ENCODE assay signal across 8 cellular contexts in the genomic region with DNA sequence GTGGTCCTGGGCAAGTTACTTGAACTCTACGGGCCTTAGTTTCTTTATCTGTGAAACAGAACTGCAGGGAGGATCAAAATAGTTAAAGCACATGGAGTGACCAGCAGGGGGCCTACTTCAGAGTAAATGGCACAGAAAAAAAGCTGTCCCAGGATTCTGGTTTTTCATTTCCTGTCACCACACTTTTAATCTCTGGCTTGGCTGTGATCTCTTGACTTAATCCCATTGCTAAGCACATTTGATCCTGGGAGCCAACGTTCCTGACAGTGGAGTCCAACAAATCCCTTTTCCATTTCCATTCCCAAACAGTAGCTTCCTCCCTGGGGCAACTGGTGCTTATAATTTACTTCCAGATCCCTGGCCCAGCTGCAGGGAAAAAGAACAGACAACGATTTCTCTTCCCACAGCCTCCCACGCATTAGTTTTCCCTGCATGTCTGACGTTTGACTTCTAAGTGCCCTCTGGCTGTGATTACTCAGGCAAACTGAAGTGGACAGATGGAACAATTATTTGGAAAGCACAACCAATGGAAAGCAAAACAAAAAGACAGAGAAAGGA.
A peak's percentile ranks its signal among the peaks of the same experiment; 100 is the strongest.
DNase-seq lines count a peak whose midpoint lies in the region; ATAC-seq, FAIRE-seq and TF ChIP-seq lines count a peak whose summit lies in the region.

No MANE protein-coding gene starts in this region.

- no peaks in the 10 kb centered on the region for H3K9me3 ChIP-seq in PC-3 (ENCODE audit: low read length)

- no peak overlapping the region for H3K27ac ChIP-seq in PC-3 (ENCODE audit: low read length)

- intact Hi-C loops in activated naive CD4-positive, alpha-beta T cell treated with anti-CD3 and anti-CD28 coated beads for 36 hours (cut with micrococcal nuclease): loop anchor here (1.0 kb wide), 1 partner anchor 90 kb away; no protein-coding TSS in a partner anchor
- intact Hi-C loops in PC-3 (cut with micrococcal nuclease): loop anchor here (1.0 kb wide), 2 partner anchors 91 to 271 kb away; no protein-coding TSS in a partner anchor

- peak; percentile 19 for DNase-seq in activated naive CD4-positive, alpha-beta T cell treated with anti-CD3 and anti-CD28 coated beads for 36 hours
- DNase-seq in activated naive CD4-positive, alpha-beta T cell treated with Interleukin-2 at 50 U/mL for 16 hours: no peak
- peak; percentile 10 for DNase-seq in HTR-8/SVneo (ENCODE audit: insufficient read length, low spot score)
- peak; percentile 42 for DNase-seq in PC-3
- peak; percentile 39 for DNase-seq in epithelial cell of esophagus (ENCODE audit: low read depth)
- DNase-seq in myocyte (ENCODE audit: low read depth): peak; percentile 80

- no peak overlapping the region for H3K4me3 Mint-ChIP-seq in activated naive CD4-positive, alpha-beta T cell treated with anti-CD3 and anti-CD28 coated beads for 36 hours

- no peaks in the 10 kb centered on the region for H3K27me3 Mint-ChIP-seq in activated naive CD4-positive, alpha-beta T cell treated with anti-CD3 and anti-CD28 coated beads for 36 hours (ENCODE audit: low read depth)

- CTCF ChIA-PET in activated naive CD4-positive, alpha-beta T cell treated with anti-CD3 and anti-CD28 coated beads for 36 hours (lab: Charles Lee): interaction anchor here (4.6 kb wide), 1 partner anchor 90 kb away, joined by 18 read pairs; no protein-coding TSS in a partner anchor
- CTCF ChIA-PET in PC-3 (lab: Charles Lee): interaction anchor here (0.5 to 1.7 kb wide), 3 partner anchors 90 to 271 kb away, joined by 3 to 7 read pairs (median 5); no protein-coding TSS in a partner anchor

- POLR2A ChIA-PET in PC-3 (lab: Charles Lee; ENCODE audit: unreplicated experiment): no interaction called here

- H3K4me2 ChIP-seq in PC-3 (ENCODE audit: low read length): no peak overlapping the region

- H3K36me3 ChIP-seq in PC-3 (ENCODE audit: low read depth, low read length): no peaks in the 10 kb centered on the region

- H3K9me3 Mint-ChIP-seq in activated naive CD4-positive, alpha-beta T cell treated with anti-CD3 and anti-CD28 coated beads for 36 hours: no peaks in the 10 kb centered on the region

- no peaks in the 10 kb centered on the region for H3K9me2 ChIP-seq in PC-3 (replicated peaks; ENCODE audit: low read length)

- no peak for TF ChIP-seq POLR2A in GM18505 (IDR thresholded peaks at IDR 0.05; ENCODE audit: borderline replicate concordance, extremely low read depth, insufficient read depth, insufficient read length)

- TF ChIP-seq CTCF in PC-3 (conservative IDR thresholded peaks at IDR 0.05; ENCODE audit: low read depth, low read length) (peak; percentile 62), epithelial cell of esophagus (IDR thresholded peaks at IDR 0.05; ENCODE audit: insufficient read depth, low read depth, low read length, missing control alignments) (peak; percentile 50)

- H3F3A ChIP-seq in PC-3 (ENCODE audit: low read length, unreplicated experiment): no peaks in the 10 kb centered on the region

- H2AFZ ChIP-seq in PC-3 (ENCODE audit: low read length): no peak overlapping the region

- H4K20me1 ChIP-seq in PC-3 (ENCODE audit: low read length): no peaks in the 10 kb centered on the region

- no peaks in the 10 kb centered on the region for H3K4me1 Mint-ChIP-seq in activated naive CD4-positive, alpha-beta T cell treated with anti-CD3 and anti-CD28 coated beads for 36 hours (ENCODE audit: low read depth)

- H3K36me3 Mint-ChIP-seq in activated naive CD4-positive, alpha-beta T cell treated with anti-CD3 and anti-CD28 coated beads for 36 hours (ENCODE audit: low read depth): no peaks in the 10 kb centered on the region

- H3K4me3 ChIP-seq in PC-3 (ENCODE audit: low read length): no peak overlapping the region
- no peak overlapping the region for H3K4me3 ChIP-seq in epithelial cell of esophagus (ENCODE audit: low read length)

- ATAC-seq in PC-3 (no peak), GM21367 (IDR thresholded peaks at IDR 0.05; ENCODE audit: unreplicated experiment) (no peak), GM18505 (IDR thresholded peaks at IDR 0.05; ENCODE audit: unreplicated experiment) (no peak)

- peaks cover 36% of the 10 kb centered on the region for H3K27me3 ChIP-seq in PC-3 (ENCODE audit: low read length)

- H3K79me2 ChIP-seq in PC-3 (ENCODE audit: low read length): no peaks in the 10 kb centered on the region

- H3K9ac ChIP-seq in PC-3 (ENCODE audit: low read length): no peak overlapping the region

- no TSS peak for BruUV-seq in PC-3 (replicated peaks; lab: Mats Ljungman, UMichigan)

- H3K4me1 ChIP-seq in PC-3 (ENCODE audit: insufficient read depth, low read length): no peaks in the 10 kb centered on the region

- H3K27ac Mint-ChIP-seq in activated naive CD4-positive, alpha-beta T cell treated with anti-CD3 and anti-CD28 coated beads for 36 hours: no peak overlapping the region

- no peak for FAIRE-seq in HTR-8/SVneo (lab: Jason Lieb, UNC)
